In the genomic region with DNA sequence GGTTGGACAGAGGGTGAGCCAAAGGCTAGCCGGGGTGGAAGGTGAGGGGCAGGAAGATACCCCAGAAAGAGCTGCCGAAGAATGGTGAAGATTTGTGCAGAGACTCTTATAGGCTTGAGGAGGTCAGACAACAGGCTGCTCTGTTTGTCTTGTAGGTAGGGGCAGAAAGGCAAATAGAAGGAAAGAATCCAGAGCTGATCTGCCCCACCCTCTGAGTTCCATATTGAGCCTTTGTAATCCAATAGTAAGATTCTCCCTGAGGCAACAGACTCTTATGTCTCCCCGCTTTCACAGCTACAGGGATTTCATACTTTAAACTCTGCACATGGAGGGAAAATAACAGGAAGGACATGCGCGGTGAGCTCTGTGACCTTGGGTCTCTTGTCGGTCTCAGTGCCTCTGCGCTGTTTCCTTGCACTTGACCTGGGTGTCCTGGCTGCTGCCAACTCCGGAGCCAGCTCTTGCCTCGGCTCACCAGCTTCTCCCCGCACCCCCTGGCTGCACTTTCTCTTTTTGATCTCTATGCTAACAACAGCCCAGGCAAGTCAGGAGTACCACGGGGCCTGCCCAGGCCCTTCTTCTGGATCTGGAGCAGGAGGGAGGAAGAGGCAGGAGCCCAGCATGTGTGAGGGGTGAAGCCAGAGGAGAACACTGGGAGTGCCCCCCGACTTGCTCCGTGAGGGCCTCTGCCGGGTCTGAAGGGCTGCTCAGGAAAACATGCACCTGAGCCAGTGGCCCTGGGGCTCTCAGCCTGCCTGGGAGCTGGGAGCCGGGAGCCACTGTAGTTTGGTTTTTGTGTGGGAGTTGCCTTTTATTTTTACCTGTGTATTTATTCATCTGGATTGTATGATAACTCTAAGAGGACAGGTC, we compare ENCODE assay signal across 19 cellular contexts.
DNase-seq lines count a peak whose midpoint lies in the region; ATAC-seq, FAIRE-seq and TF ChIP-seq lines count a peak whose summit lies in the region.
"Had no signal": no experiment of that assay in that cellular context is flagged by ENCODE, and none has a peak within 500 bp of the region (broad histone marks: within the 10 kb centered on the region; RNA-seq: fewer than 3 reads in every experiment).

No MANE protein-coding gene starts in this region.

- H3K27ac ChIP-seq in endodermal cell (ENCODE audit: low read depth, low read length) (no peak overlapping the region), right lobe of liver (no peak overlapping the region), small intestine (ENCODE audit: low read depth in 1 of 2, low read length in 1 of 2) (no peak overlapping the region)
- H3K27ac ChIP-seq: SJSA1 had no signal

- H3K9me2 ChIP-seq in Loucy (replicated peaks; ENCODE audit: low read depth, low read length): no peaks in the 10 kb centered on the region

- DNase-seq in endodermal cell (peak; percentile 47), right lobe of liver (peak in 1 of 3 donors; percentile 42), small intestine (peak; percentile 36), NCI-H2227 treated with DMSO at 0.1 percent for 48 hours (lab: John Stamatoyannopoulos, UW) (no peak), GM03348 (ENCODE audit: low spot score) (no peak)
- no peak for DNase-seq in stimulated activated CD4-positive, alpha-beta T cell treated with anti-CD3 and anti-CD28 coated beads, Interleukin-4, amount 100 ng/mL, for 4 hours
- DNase-seq: activated T-cell treated with anti-CD3 and anti-CD28 coated beads, Interleukin-2, amount 50 U/mL, for 1 hour; foreskin melanocyte; mesendoderm; NCI-H1694 treated with DMSO at 0.1 percent for 48 hours; NCI-H446 treated with DMSO at 0.1 percent for 48 hours; occipital lobe; spleen; stimulated activated naive CD4-positive, alpha-beta T cell had no signal

- H3K36me3 ChIP-seq in Loucy (ENCODE audit: insufficient read depth, low read length) (no peaks in the 10 kb centered on the region), endodermal cell (ENCODE audit: control insufficient read depth, insufficient read depth, low read length) (no peaks in the 10 kb centered on the region), right lobe of liver (no peaks in the 10 kb centered on the region), small intestine (ENCODE audit: control insufficient read depth in 2 of 2, insufficient read depth in 2 of 2, low read length in 2 of 2) (no peaks in the 10 kb centered on the region)
- H3K36me3 ChIP-seq: SJSA1, spleen had no signal

- no peaks in the 10 kb centered on the region for H3F3A ChIP-seq in Loucy (ENCODE audit: low read depth)

- H3K4me1 ChIP-seq in Loucy (ENCODE audit: insufficient read depth, low read length, poor library complexity, severe bottlenecking): peaks cover 14% of the 10 kb centered on the region
- no peaks in the 10 kb centered on the region for H3K4me1 ChIP-seq in endodermal cell (ENCODE audit: control insufficient read depth, insufficient read depth, low read length)
- no peaks in the 10 kb centered on the region for H3K4me1 ChIP-seq in right lobe of liver
- H3K4me1 ChIP-seq in small intestine (ENCODE audit: control insufficient read depth in 2 of 2, insufficient read depth in 1 of 2, low read depth in 1 of 2, low read length in 1 of 2): no peaks in the 10 kb centered on the region

- no peak for FAIRE-seq in small intestine (lab: Jason Lieb, UNC)
- FAIRE-seq: GM12892 had no signal

- no peak overlapping the region for H3K4me2 ChIP-seq in Loucy (ENCODE audit: low read depth, low read length, poor library complexity, severe bottlenecking)

- no peaks in the 10 kb centered on the region for H3K36me3 Mint-ChIP-seq in endodermal cell (ENCODE audit: low read depth)

- TF ChIP-seq CTCF in Loucy (conservative IDR thresholded peaks at IDR 0.05; ENCODE audit: low read length) (no peak), endodermal cell (conservative IDR thresholded peaks at IDR 0.05) (no peak), right lobe of liver (IDR thresholded peaks at IDR 0.05) (no peak)

- no peaks in the 10 kb centered on the region for H3K27me3 ChIP-seq in Loucy (ENCODE audit: insufficient read depth, low read length, poor library complexity, severe bottlenecking)
- H3K27me3 ChIP-seq in endodermal cell (ENCODE audit: control insufficient read depth, insufficient read depth, low read length, poor library complexity, severe bottlenecking): no peaks in the 10 kb centered on the region
- H3K27me3 ChIP-seq in right lobe of liver: no peaks in the 10 kb centered on the region
- H3K27me3 ChIP-seq in small intestine (ENCODE audit: control insufficient read depth in 2 of 2, insufficient read depth in 2 of 2, low read length in 2 of 2): no peaks in the 10 kb centered on the region
- H3K27me3 ChIP-seq: SJSA1, spleen had no signal

- H3K9me3 ChIP-seq in Loucy (ENCODE audit: insufficient read depth, low read depth, low read length) (no peaks in the 10 kb centered on the region), endodermal cell (ENCODE audit: control insufficient read depth, low read length) (no peaks in the 10 kb centered on the region), right lobe of liver (no peaks in the 10 kb centered on the region), small intestine (ENCODE audit: control insufficient read depth, low read depth) (no peaks in the 10 kb centered on the region)
- H3K9me3 ChIP-seq: SJSA1, spleen had no signal

- no peaks in the 10 kb centered on the region for H3K79me2 ChIP-seq in Loucy (ENCODE audit: insufficient read depth, low read length)

- no peaks in the 10 kb centered on the region for H3K27me3 Mint-ChIP-seq in endodermal cell (ENCODE audit: insufficient read depth)

- peak overlapping the region; percentile 21; the same call in 1 of the 2 replicates for H2AFZ ChIP-seq in Loucy (ENCODE audit: low read length)

- H3K4me3 ChIP-seq in Loucy (ENCODE audit: low read length, poor library complexity, severe bottlenecking) (no peak overlapping the region), endodermal cell (ENCODE audit: low read length) (no peak overlapping the region), right lobe of liver (no peak overlapping the region), small intestine (ENCODE audit: low read depth in 1 of 2, low read length in 2 of 2) (no peak overlapping the region)
- H3K4me3 ChIP-seq: SJSA1 had no signal

- H3K4me1 Mint-ChIP-seq in endodermal cell: peaks cover 21% of the 10 kb centered on the region
- H3K4me1 Mint-ChIP-seq: central memory CD8-positive, alpha-beta T cell had no signal

- H3K9me3 Mint-ChIP-seq in endodermal cell: no peaks in the 10 kb centered on the region
- H3K9me3 Mint-ChIP-seq: central memory CD8-positive, alpha-beta T cell had no signal

- 85 to 87% methylated on average over 10 to 15 of the region's 15 CpGs for WGBS in endodermal cell (ENCODE audit: insufficient coverage in 1 of 2, insufficient read length in 1 of 2), 2 experiments
- 61% methylated on average over 12 of the region's 15 CpGs for WGBS in right lobe of liver (ENCODE audit: insufficient coverage, low coverage, low lambda C conversion rate, missing lambda C conversion rate)
- WGBS in small intestine, 3 donors: 37 to 66% (median 53%) methylated on average over 15 of the region's 15 CpGs

- ATAC-seq in right lobe of liver (peak in 3 of 4 donors; percentile 21 to 63 (median 58)), GM19328 (IDR thresholded peaks at IDR 0.05; ENCODE audit: unreplicated experiment) (no peak)

- TF ChIP-seq POLR2A in right lobe of liver (IDR thresholded peaks at IDR 0.05): no peak

- H3K27ac Mint-ChIP-seq in endodermal cell: peak overlapping the region; percentile 20

- H3K4me3 Mint-ChIP-seq in endodermal cell: no peak overlapping the region
- H3K4me3 Mint-ChIP-seq: central memory CD8-positive, alpha-beta T cell had no signal

- H4K20me1 ChIP-seq in Loucy (ENCODE audit: insufficient read depth, low read length, poor library complexity, severe bottlenecking): no peaks in the 10 kb centered on the region

- H3K9ac ChIP-seq in Loucy (ENCODE audit: low read depth, low read length, poor library complexity, severe bottlenecking): no peak overlapping the region
- H3K9ac ChIP-seq in endodermal cell (ENCODE audit: extremely low read depth, low read length, poor library complexity, severe bottlenecking): no peak overlapping the region

- intact Hi-C loops in right lobe of liver (cut with DNase I): no loop called here

Comparison
In these comparisons a context has a peak if more than half of its experiments do, and no peak if none do; other contexts are left out.
1. DNase-seq: peak in endodermal cell (single experiment) and small intestine (single experiment); none in NCI-H2227 treated with DMSO at 0.1 percent for 48 hours (single experiment), stimulated activated CD4-positive, alpha-beta T cell treated with anti-CD3 and anti-CD28 coated beads, Interleukin-4, amount 100 ng/mL, for 4 hours (0 of 2) and GM03348 (single experiment).